Comparison of ENCODE assay signal across 1 cellular context in the genomic region with DNA sequence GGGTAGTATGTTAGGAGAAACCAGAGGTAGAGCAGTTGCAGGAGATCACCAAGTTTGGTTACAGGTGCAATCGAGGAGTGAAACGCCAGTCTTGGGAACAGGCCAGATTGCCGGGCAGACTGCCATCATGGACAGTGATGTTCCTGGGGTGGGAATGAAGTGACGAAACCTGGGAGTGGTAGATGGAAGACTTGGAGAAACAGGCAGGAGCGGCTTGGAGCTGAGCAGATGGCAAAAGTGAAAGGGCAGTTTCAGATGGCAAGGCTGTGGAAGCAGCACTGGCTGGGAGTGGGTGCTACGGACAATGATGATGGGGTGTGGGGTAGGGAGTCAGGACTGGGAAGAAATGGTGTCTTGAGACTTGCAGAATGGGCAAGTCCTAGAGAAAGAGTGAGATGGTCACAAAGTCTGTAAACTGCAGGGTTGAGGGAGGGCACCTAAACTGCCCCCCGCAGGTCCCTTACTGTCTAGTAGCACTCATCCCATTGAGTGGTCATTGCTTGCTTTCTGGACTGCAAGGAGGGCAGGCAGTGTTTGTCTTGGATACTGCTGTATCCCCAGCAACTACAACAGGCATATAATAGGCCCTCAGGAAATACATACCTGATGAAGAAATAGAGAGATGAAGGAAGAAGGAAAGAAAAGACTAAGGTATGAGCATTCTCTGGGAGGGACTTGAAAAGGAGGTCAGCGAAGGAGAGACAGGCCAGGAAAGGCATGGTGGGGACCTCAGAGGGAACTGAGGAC.
TF ChIP-seq lines count a peak whose summit lies in the region.

No MANE protein-coding gene starts in this region.

TF ChIP-seq in HEK293, 187 proteins besides CTCF, POLR2A, EP300 and RAD21 (continued from another document):
- TF ChIP-seq, protein P1, sequence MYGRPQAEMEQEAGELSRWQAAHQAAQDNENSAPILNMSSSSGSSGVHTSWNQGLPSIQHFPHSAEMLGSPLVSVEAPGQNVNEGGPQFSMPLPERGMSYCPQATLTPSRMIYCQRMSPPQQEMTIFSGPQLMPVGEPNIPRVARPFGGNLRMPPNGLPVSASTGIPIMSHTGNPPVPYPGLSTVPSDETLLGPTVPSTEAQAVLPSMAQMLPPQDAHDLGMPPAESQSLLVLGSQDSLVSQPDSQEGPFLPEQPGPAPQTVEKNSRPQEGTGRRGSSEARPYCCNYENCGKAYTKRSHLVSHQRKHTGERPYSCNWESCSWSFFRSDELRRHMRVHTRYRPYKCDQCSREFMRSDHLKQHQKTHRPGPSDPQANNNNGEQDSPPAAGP (tag by site-specific recombination; IDR thresholded peaks at IDR 0.05): no peak
- no peak for TF ChIP-seq ZFP69B (tag by site-specific recombination; IDR thresholded peaks at IDR 0.05)
- TF ChIP-seq HOXD13 (CRISPR knock-in tag; IDR thresholded peaks at IDR 0.05; ENCODE audit: borderline replicate concordance): 0 out of 2 replicates have a peak, but pooled peaks have one; percentile 24
- TF ChIP-seq ZNF133 (tag by site-specific recombination; IDR thresholded peaks at IDR 0.05): peak; percentile 76; the same call in 1 of the 2 replicates
- no peak for TF ChIP-seq GFI1B (tag by site-specific recombination; IDR thresholded peaks at IDR 0.05)
- no peak for TF ChIP-seq ZNF768 (tag by site-specific recombination; IDR thresholded peaks at IDR 0.05)
- TF ChIP-seq ZNF274 (IDR thresholded peaks at IDR 0.05; ENCODE audit: low read length): no peak
- no peak for TF ChIP-seq ZNF274 (tag by site-specific recombination; IDR thresholded peaks at IDR 0.05; ENCODE audit: borderline replicate concordance)
- TF ChIP-seq, protein P2, sequence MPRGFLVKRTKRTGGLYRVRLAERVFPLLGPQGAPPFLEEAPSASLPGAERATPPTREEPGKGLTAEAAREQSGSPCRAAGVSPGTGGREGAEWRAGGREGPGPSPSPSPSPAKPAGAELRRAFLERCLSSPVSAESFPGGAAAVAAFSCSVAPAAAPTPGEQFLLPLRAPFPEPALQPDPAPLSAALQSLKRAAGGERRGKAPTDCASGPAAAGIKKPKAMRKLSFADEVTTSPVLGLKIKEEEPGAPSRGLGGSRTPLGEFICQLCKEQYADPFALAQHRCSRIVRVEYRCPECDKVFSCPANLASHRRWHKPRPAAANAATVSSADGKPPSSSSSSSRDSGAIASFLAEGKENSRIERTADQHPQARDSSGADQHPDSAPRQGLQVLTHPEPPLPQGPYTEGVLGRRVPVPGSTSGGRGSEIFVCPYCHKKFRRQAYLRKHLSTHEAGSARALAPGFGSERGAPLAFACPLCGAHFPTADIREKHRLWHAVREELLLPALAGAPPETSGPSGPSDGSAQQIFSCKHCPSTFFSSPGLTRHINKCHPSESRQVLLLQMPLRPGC (tag by site-specific recombination; IDR thresholded peaks at IDR 0.05): no peak
- TF ChIP-seq ZNF600 (tag by site-specific recombination; IDR thresholded peaks at IDR 0.05): peak; percentile 54
- no peak for TF ChIP-seq ZNF747 (tag by site-specific recombination; IDR thresholded peaks at IDR 0.05)
- no peak for TF ChIP-seq ZNF248 (tag by site-specific recombination; IDR thresholded peaks at IDR 0.05)
- no peak for TF ChIP-seq ZNF830 (tag by site-specific recombination; IDR thresholded peaks at IDR 0.05; ENCODE audit: low read depth)
- TF ChIP-seq SCRT2 (tag by site-specific recombination; IDR thresholded peaks at IDR 0.05): no peak
